Comparison of ENCODE assay signal across 11 cellular contexts in the genomic region with DNA sequence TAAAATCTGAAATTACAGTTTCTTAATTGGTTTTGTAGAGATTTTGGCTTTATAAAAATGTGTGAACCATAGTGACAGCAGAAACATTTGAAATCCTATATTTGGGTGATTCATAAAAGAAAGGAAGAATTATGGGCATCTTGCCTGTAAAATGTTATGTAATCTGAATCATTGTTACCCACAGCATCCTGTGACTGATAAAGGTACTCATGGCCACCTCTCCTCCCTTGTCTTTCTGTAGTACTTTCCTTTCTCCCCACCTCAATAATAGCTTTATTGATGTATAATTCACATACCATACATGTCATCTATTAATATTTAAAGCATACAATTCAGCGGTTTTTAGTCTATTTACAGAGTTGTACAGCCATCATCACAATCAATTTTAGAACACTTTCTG. TPM values are rescaled to one million over a fixed set of nuclear protein-coding genes. Genes with fewer than 3 reads are reported as not detected.
DNase-seq lines count a peak whose midpoint lies in the region; ATAC-seq and TF ChIP-seq lines count a peak whose summit lies in the region.
"Not testable (repeated sequence)": the region's sequence is repeated elsewhere in the genome, so short reads cannot be mapped to it uniquely, and the experiment has no call there.
"Had no signal": no experiment of that assay in that cellular context is flagged by ENCODE, and none has a peak within 500 bp of the region (broad histone marks: within the 10 kb centered on the region; RNA-seq: fewer than 3 reads in every experiment).

No MANE protein-coding gene starts in this region.

- H3K27ac ChIP-seq in PC-3 (ENCODE audit: low read length): not testable (repeated sequence)

- H3K36me3 ChIP-seq in PC-3 (ENCODE audit: low read depth, low read length): not testable (repeated sequence)

- not testable (repeated sequence) for H3K4me1 ChIP-seq in PC-3 (ENCODE audit: insufficient read depth, low read length)

- H3K9me3 Mint-ChIP-seq in activated CD4-positive, alpha-beta T cell treated with anti-CD3 and anti-CD28 coated beads for 36 hours (ENCODE audit: low read depth); central memory CD8-positive, alpha-beta T cell; natural killer cell treated with Interleukin-12 subunit alpha and Interleukin-12 subunit beta and Interleukin-15 and Interleukin-18, amount 100 ng/mL, for 72 hours; stimulated activated naive CD8-positive, alpha-beta T cell treated with anti-CD3 and anti-CD28 coated beads, Interleukin-15, amount 100 ng/mL, for 72 hours: not testable (repeated sequence)

- not testable (repeated sequence) for H3K4me2 ChIP-seq in PC-3 (ENCODE audit: low read length)

- H3K79me2 ChIP-seq in PC-3 (ENCODE audit: low read length): not testable (repeated sequence)

- ATAC-seq in PC-3 (peak; percentile 83), SK-N-SH treated with all-trans-retinoic acid at 6 μM for 48 hours (peak; percentile 44; the same call in 1 of the 3 replicates)
- ATAC-seq in activated CD4-positive, alpha-beta T cell treated with anti-CD3 and anti-CD28 coated beads for 36 hours: peak; percentile 53
- peak; percentile 70 for ATAC-seq in central memory CD8-positive, alpha-beta T cell (replicated peaks; ENCODE audit: extremely low read depth, poor library complexity, severe bottlenecking)
- peak; percentile 73 to 86 for ATAC-seq in natural killer cell treated with Interleukin-12 subunit alpha and Interleukin-12 subunit beta and Interleukin-15 and Interleukin-18, amount 100 ng/mL, for 72 hours
- peak; percentile 80 for ATAC-seq in stimulated activated naive CD8-positive, alpha-beta T cell treated with anti-CD3 and anti-CD28 coated beads, Interleukin-15, amount 100 ng/mL, for 72 hours

- not testable (repeated sequence) for H3K9me2 ChIP-seq in PC-3 (replicated peaks; ENCODE audit: low read length)

- POLR2A ChIA-PET in PC-3 (lab: Charles Lee; ENCODE audit: unreplicated experiment); activated CD4-positive, alpha-beta T cell treated with anti-CD3 and anti-CD28 coated beads for 36 hours (lab: Charles Lee): not testable (repeated sequence)

- not testable (repeated sequence) for H3F3A ChIP-seq in PC-3 (ENCODE audit: low read length, unreplicated experiment)

- CTCF ChIA-PET in PC-3 (lab: Charles Lee); activated CD4-positive, alpha-beta T cell treated with anti-CD3 and anti-CD28 coated beads for 36 hours (lab: Charles Lee): not testable (repeated sequence)

- H3K4me1 Mint-ChIP-seq in activated CD4-positive, alpha-beta T cell treated with anti-CD3 and anti-CD28 coated beads for 36 hours; central memory CD8-positive, alpha-beta T cell; natural killer cell treated with Interleukin-12 subunit alpha and Interleukin-12 subunit beta and Interleukin-15 and Interleukin-18, amount 100 ng/mL, for 72 hours (ENCODE audit: low read depth in 2 of 2); stimulated activated naive CD8-positive, alpha-beta T cell treated with anti-CD3 and anti-CD28 coated beads, Interleukin-15, amount 100 ng/mL, for 72 hours: not testable (repeated sequence)

- not testable (repeated sequence) for H3K27me3 Mint-ChIP-seq in activated CD4-positive, alpha-beta T cell treated with anti-CD3 and anti-CD28 coated beads for 36 hours; central memory CD8-positive, alpha-beta T cell; natural killer cell treated with Interleukin-12 subunit alpha and Interleukin-12 subunit beta and Interleukin-15 and Interleukin-18, amount 100 ng/mL, for 72 hours; stimulated activated naive CD8-positive, alpha-beta T cell treated with anti-CD3 and anti-CD28 coated beads, Interleukin-15, amount 100 ng/mL, for 72 hours

- DNase-seq in PC-3; activated CD4-positive, alpha-beta T cell treated with anti-CD3 and anti-CD28 coated beads for 36 hours; central memory CD8-positive, alpha-beta T cell (ENCODE audit: low spot score in 2 of 2); natural killer cell treated with Interleukin-12 subunit alpha and Interleukin-12 subunit beta and Interleukin-15 and Interleukin-18, amount 100 ng/mL, for 72 hours (ENCODE audit: low spot score); stimulated activated naive CD8-positive, alpha-beta T cell treated with anti-CD3 and anti-CD28 coated beads, Interleukin-15, amount 100 ng/mL, for 72 hours: not testable (repeated sequence)

- not testable (repeated sequence) for H3K36me3 Mint-ChIP-seq in activated CD4-positive, alpha-beta T cell treated with anti-CD3 and anti-CD28 coated beads for 36 hours (ENCODE audit: low read depth); central memory CD8-positive, alpha-beta T cell (ENCODE audit: insufficient read depth); natural killer cell treated with Interleukin-12 subunit alpha and Interleukin-12 subunit beta and Interleukin-15 and Interleukin-18, amount 100 ng/mL, for 72 hours

- H3K9me3 ChIP-seq in PC-3 (ENCODE audit: low read length): not testable (repeated sequence)

- not testable (repeated sequence) for H3K27me3 ChIP-seq in PC-3 (ENCODE audit: low read length)

- intact Hi-C loops in PC-3 (cut with micrococcal nuclease); activated CD4-positive, alpha-beta T cell treated with anti-CD3 and anti-CD28 coated beads for 36 hours (cut with DNase I, micrococcal nuclease): not testable (repeated sequence)

- H3K4me3 Mint-ChIP-seq in activated CD4-positive, alpha-beta T cell treated with anti-CD3 and anti-CD28 coated beads for 36 hours; central memory CD8-positive, alpha-beta T cell; natural killer cell treated with Interleukin-12 subunit alpha and Interleukin-12 subunit beta and Interleukin-15 and Interleukin-18, amount 100 ng/mL, for 72 hours; stimulated activated naive CD8-positive, alpha-beta T cell treated with anti-CD3 and anti-CD28 coated beads, Interleukin-15, amount 100 ng/mL, for 72 hours: not testable (repeated sequence)

- H4K20me1 ChIP-seq in PC-3 (ENCODE audit: low read length): not testable (repeated sequence)

- H3K9ac ChIP-seq in PC-3 (ENCODE audit: low read length): not testable (repeated sequence)

- not testable (repeated sequence) for H3K27ac Mint-ChIP-seq in activated CD4-positive, alpha-beta T cell treated with anti-CD3 and anti-CD28 coated beads for 36 hours; central memory CD8-positive, alpha-beta T cell (ENCODE audit: low read depth); natural killer cell treated with Interleukin-12 subunit alpha and Interleukin-12 subunit beta and Interleukin-15 and Interleukin-18, amount 100 ng/mL, for 72 hours; stimulated activated naive CD8-positive, alpha-beta T cell treated with anti-CD3 and anti-CD28 coated beads, Interleukin-15, amount 100 ng/mL, for 72 hours

- TF ChIP-seq CTCF in PC-3 (conservative IDR thresholded peaks at IDR 0.05; ENCODE audit: low read depth, low read length): not testable (repeated sequence)

- not testable (repeated sequence) for BruUV-seq in PC-3 (replicated peaks; lab: Mats Ljungman, UMichigan)

- not testable (repeated sequence) for H2AFZ ChIP-seq in PC-3 (ENCODE audit: low read length)

- not testable (repeated sequence) for H3K4me3 ChIP-seq in PC-3 (ENCODE audit: low read length)

RNA-seq across cellular contexts. Expression of a gene that starts 28.5 kb away (rescaled TPM):
- not detected in 2 replicates for total RNA-seq in PC-3 (2014; rRNA removed)
- total RNA-seq in activated CD4-positive, alpha-beta T cell treated with anti-CD3 and anti-CD28 coated beads for 36 hours: not detected
- not detected for total RNA-seq in natural killer cell treated with Interleukin-12 subunit alpha and Interleukin-12 subunit beta and Interleukin-15 and Interleukin-18, amount 100 ng/mL, for 72 hours
- total RNA-seq: A673; Caco-2; Calu3; CD4-positive, alpha-beta memory T cell; CD4-positive, CD25-positive, alpha-beta regulatory T cell had no signal

RNA-seq across cellular contexts. Expression of a gene that starts 30.8 kb away (rescaled TPM):
- 0.07 TPM in 1 of 2 replicates, not detected in the other for total RNA-seq in PC-3 (2014; rRNA removed)
- under 1 TPM in 1 of 2 experiments, not detected in 1; 0.28 TPM for total RNA-seq in activated CD4-positive, alpha-beta T cell treated with anti-CD3 and anti-CD28 coated beads for 36 hours
- total RNA-seq in natural killer cell treated with Interleukin-12 subunit alpha and Interleukin-12 subunit beta and Interleukin-15 and Interleukin-18, amount 100 ng/mL, for 72 hours: 1 to 10 TPM in 1 of 2 donors, under 1 TPM in 1; 0.67 to 2.1 TPM
